In the genomic region with DNA sequence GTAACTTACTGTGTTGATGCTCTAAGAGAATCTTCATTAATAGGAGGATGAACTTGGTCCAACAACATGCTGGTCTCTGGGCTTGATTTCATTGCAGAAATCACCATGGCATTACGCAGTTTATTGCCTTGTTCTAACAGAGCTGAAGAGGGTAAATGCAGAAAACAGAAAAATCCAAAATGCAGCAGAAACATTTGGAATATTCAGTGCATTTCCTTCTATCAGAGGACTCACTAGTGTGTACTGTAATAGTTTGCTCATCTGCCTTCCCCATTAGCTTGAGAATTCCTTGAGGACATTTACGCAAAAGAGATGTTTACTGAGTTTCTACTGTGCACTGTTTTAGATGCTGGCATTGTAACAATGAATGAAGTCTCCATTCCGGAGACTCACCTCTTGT, we compare ENCODE assay signal across 1 cellular context.
TF ChIP-seq lines count a peak whose summit lies in the region.

No MANE protein-coding gene starts in this region.

TF ChIP-seq in IMR-90, 13 proteins besides CTCF, POLR2A, EP300 and RAD21 (continued from another document):
- TF ChIP-seq ELK1 (IDR thresholded peaks at IDR 0.05; ENCODE audit: borderline replicate concordance, low read depth, low read length) = no peak
- no peak for TF ChIP-seq FOS (IDR thresholded peaks at IDR 0.05; ENCODE audit: low read depth, low read length)
- no peak for TF ChIP-seq SMC3 (IDR thresholded peaks at IDR 0.05; ENCODE audit: low read depth, low read length)
- TF ChIP-seq USF2 (IDR thresholded peaks at IDR 0.05; ENCODE audit: low read depth, low read length) = no peak
- no peak for TF ChIP-seq NFE2L2 (IDR thresholded peaks at IDR 0.05; ENCODE audit: low read depth, low read length)
- TF ChIP-seq RFX5 (IDR thresholded peaks at IDR 0.05; ENCODE audit: low read depth, low read length) = no peak
- no peak for TF ChIP-seq MXI1 (IDR thresholded peaks at IDR 0.05; ENCODE audit: borderline replicate concordance, low read depth, low read length)
- TF ChIP-seq BHLHE40 (IDR thresholded peaks at IDR 0.05; ENCODE audit: low read depth, low read length) = no peak
